In the genomic region with DNA sequence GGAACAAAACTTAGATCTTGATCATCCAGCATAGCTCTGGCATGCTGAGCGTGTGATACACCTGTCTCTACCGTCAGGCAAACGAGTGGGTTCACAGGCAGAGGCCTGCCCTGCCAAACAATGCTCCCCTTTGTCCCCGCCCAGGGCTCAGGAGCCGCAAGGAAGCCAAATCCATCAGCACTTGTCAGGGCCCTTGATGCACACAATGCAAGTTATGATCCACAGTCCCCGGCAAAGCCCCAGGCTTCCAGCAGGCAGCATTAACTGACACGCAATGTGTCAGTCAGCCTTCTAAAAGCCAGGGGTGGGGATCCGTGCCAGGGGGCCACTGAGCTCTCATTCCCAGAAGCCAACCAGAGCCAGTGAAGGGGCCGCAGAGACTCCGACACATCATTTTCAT, we compare ENCODE assay signal across 18 cellular contexts.
DNase-seq lines count a peak whose midpoint lies in the region; ATAC-seq and TF ChIP-seq lines count a peak whose summit lies in the region.
"Had no signal": no experiment of that assay in that cellular context is flagged by ENCODE, and none has a peak within 500 bp of the region (broad histone marks: within the 10 kb centered on the region; RNA-seq: fewer than 3 reads in every experiment).

No MANE protein-coding gene starts in this region.

- peak; percentile 55 for ATAC-seq in Panc1
- ATAC-seq in foreskin keratinocyte: peak; percentile 87
- no peak for ATAC-seq in HG02588 (IDR thresholded peaks at IDR 0.05; ENCODE audit: unreplicated experiment)
- ATAC-seq in CD4-positive, alpha-beta T cell (ENCODE audit: poor library complexity): no peak
- ATAC-seq: activated CD4-positive, CD25-positive, alpha-beta regulatory T cell treated with anti-CD3 and anti-CD28 coated beads, Interleukin-2, amount 50 U/mL, for 24 hours had no signal

- no peak overlapping the region for H3K4me3 ChIP-seq in Panc1 (ENCODE audit: low read depth in 2 of 2, low read length in 2 of 2)
- H3K4me3 ChIP-seq: ascending aorta had no signal

- intact Hi-C loops in Panc1 (cut with micrococcal nuclease; ENCODE audit: unreplicated experiment): no loop called here
- intact Hi-C loops in CD4-positive, alpha-beta T cell (cut with DNase I, micrococcal nuclease): no loop called here

- no peak overlapping the region for H3K27ac Mint-ChIP-seq in CD4-positive, alpha-beta T cell
- H3K27ac Mint-ChIP-seq: dendritic cell treated with granulocyte-macrophage colony-stimulating factor and Interleukin-4, amounts not matched to agents 40 ng/mL and 50 ng/mL, for 4 days had no signal

- H3K27ac ChIP-seq in Panc1 (ENCODE audit: low read length) (peak overlapping the region; percentile 46), foreskin keratinocyte (no peak overlapping the region)
- H3K27ac ChIP-seq in CD4-positive, alpha-beta T cell (ENCODE audit: low read depth, low read length): no peak overlapping the region
- H3K27ac ChIP-seq: ascending aorta had no signal

- H3K36me3 Mint-ChIP-seq in CD4-positive, alpha-beta T cell (ENCODE audit: low read depth): no peaks in the 10 kb centered on the region

- H3K4me1 ChIP-seq in Panc1 (ENCODE audit: control insufficient read depth, insufficient read depth, low read length) (peaks cover 20% of the 10 kb centered on the region), foreskin keratinocyte (peaks cover 20% of the 10 kb centered on the region)
- H3K4me1 ChIP-seq: ascending aorta had no signal

- TF ChIP-seq CTCF in Panc1 (IDR thresholded peaks at IDR 0.05) (no peak), foreskin keratinocyte (conservative IDR thresholded peaks at IDR 0.05) (peak; percentile 6)
- TF ChIP-seq CTCF in CD4-positive, alpha-beta T cell (IDR thresholded peaks at IDR 0.05): no peak

- POLR2A ChIA-PET in Panc1 (lab: Charles Lee): no interaction called here
- POLR2A ChIA-PET in CD4-positive, alpha-beta T cell (lab: Charles Lee): no interaction called here

- H3K36me3 ChIP-seq in Panc1 (ENCODE audit: control insufficient read depth, insufficient read depth, low read length): no peaks in the 10 kb centered on the region
- H3K36me3 ChIP-seq: ascending aorta had no signal

- H3K27me3 ChIP-seq in Panc1 (ENCODE audit: control insufficient read depth, insufficient read depth, low read length) (no peaks in the 10 kb centered on the region), foreskin keratinocyte (no peaks in the 10 kb centered on the region)
- H3K27me3 ChIP-seq in CD4-positive, alpha-beta T cell (ENCODE audit: control insufficient read depth, insufficient read depth, low read length): no peaks in the 10 kb centered on the region
- H3K27me3 ChIP-seq: ascending aorta had no signal

- in situ Hi-C loops in Panc1 (cut with HindIII; ENCODE audit: low pct_unique_long_range_greater_than_20kb, low sequenced_read_pairs): no loop called here

- no TSS peak for BruUV-seq in Panc1 (replicated peaks; lab: Mats Ljungman, UMichigan)

- H3K9me3 Mint-ChIP-seq in CD4-positive, alpha-beta T cell: peaks cover 3% of the 10 kb centered on the region

- DNase-seq in DMS153 treated with DMSO at 0.1 percent for 48 hours (lab: John Stamatoyannopoulos, UW; ENCODE audit: unreplicated experiment) (peak; percentile 69), NCI-H187 (lab: John Stamatoyannopoulos, UW) (peak; percentile 48 to 63), Panc1 (ENCODE audit: low read depth, low spot score) (no peak), foreskin keratinocyte (peak; percentile 64 to 82), GM19240 (ENCODE audit: insufficient read length, low spot score) (no peak), NCI-H2171 (lab: John Stamatoyannopoulos, UW) (no peak)
- DNase-seq in CD4-positive, alpha-beta T cell: no peak
- DNase-seq: activated naive CD4-positive, alpha-beta T cell; AML-193; head of caudate nucleus; MM.1S; NCI-H82; nucleus accumbens; T-helper 2 cell had no signal

- H3K4me1 Mint-ChIP-seq in CD4-positive, alpha-beta T cell (ENCODE audit: low read depth): peaks cover 21% of the 10 kb centered on the region

- CTCF ChIA-PET in Panc1 (lab: Charles Lee): no interaction called here
- CTCF ChIA-PET in CD4-positive, alpha-beta T cell (lab: Charles Lee): no interaction called here

- H3K9me3 ChIP-seq in Panc1 (ENCODE audit: control insufficient read depth, insufficient read depth, low read depth, low read length): no peaks in the 10 kb centered on the region
- no peaks in the 10 kb centered on the region for H3K9me3 ChIP-seq in CD4-positive, alpha-beta T cell (ENCODE audit: control insufficient read depth, low read length)
- H3K9me3 ChIP-seq: ascending aorta had no signal

- no peaks in the 10 kb centered on the region for H3K27me3 Mint-ChIP-seq in CD4-positive, alpha-beta T cell

- no peak overlapping the region for H3K4me3 Mint-ChIP-seq in CD4-positive, alpha-beta T cell
- H3K4me3 Mint-ChIP-seq: dendritic cell treated with granulocyte-macrophage colony-stimulating factor and Interleukin-4, amounts not matched to agents 40 ng/mL and 50 ng/mL, for 4 days had no signal

Comparison
In these comparisons a context has a peak if more than half of its experiments do, and no peak if none do; other contexts are left out.
1. DNase-seq: peak in DMS153 treated with DMSO at 0.1 percent for 48 hours (single experiment), NCI-H187 (2 of 2) and foreskin keratinocyte (2 of 2); none in Panc1 (single experiment), GM19240 (single experiment), CD4-positive, alpha-beta T cell (0 of 10) and NCI-H2171 (single experiment).
2. ATAC-seq: peak in Panc1 (single experiment) and foreskin keratinocyte (single experiment); none in HG02588 (single experiment) and CD4-positive, alpha-beta T cell (single experiment).